ENCODE assay signal across 1 cellular context in the genomic region with DNA sequence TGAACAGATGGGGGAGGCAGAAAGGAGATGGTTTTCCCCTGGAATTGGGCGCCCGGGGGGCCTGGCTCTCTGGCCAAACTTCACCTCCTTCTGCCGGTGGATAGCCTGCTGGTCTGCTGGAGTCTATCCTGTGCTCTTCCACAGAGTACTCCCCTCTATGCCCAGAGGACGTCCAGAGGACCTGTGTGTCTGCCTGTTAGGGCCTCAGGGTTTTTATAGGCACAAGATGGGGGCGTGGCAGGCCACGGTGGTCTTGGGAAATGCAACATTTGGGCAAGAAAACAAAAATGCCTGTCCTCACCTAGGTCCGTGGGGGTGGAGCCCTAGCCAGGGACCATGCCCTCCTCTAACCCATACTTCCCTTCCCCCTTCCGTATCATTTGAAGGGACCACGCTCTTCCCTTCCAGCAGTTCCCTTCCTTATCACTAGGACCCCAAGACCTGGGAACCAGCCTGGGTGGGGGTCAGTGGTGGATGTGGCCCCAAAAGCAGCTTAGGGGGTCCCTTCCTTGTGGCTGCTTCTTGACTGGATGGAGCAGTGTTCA.
TF ChIP-seq lines count a peak whose summit lies in the region.

No MANE protein-coding gene starts in this region.

TF ChIP-seq in HepG2, 621 proteins besides CTCF, POLR2A, EP300 and RAD21 (continued from another document):
- TF ChIP-seq AHDC1 (CRISPR knock-in tag; IDR thresholded peaks at IDR 0.05; ENCODE audit: borderline replicate concordance), result no peak
- TF ChIP-seq EED (CRISPR knock-in tag; IDR thresholded peaks at IDR 0.05), result peak; percentile 79; the same call in 1 of the 2 replicates
- TF ChIP-seq ZBED4 (CRISPR knock-in tag; IDR thresholded peaks at IDR 0.05; ENCODE audit: borderline replicate concordance), result no peak
TF ChIP-seq in HepG2: peak in this region for 37.
